In the genomic region with DNA sequence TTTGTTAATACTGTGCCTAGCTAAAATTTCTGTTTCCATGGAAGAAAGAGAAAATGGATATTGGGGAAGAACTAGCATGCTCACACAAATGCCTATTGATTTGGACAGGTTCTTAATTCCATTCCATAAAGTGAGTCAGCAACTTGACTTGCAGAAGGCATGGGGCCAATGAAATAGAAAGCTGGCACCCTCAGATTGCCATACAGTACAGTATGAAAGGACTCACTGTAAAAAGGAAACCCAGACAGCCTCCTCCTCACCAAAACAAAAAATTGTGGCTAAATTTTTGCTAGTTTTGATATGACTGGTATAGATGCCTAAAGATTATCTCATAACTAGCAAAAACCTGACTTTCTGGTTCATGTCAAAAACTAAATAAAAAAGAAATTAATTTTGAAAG, we compare ENCODE assay signal across 20 cellular contexts. TPM values are rescaled to one million over a fixed set of nuclear protein-coding genes. Genes with fewer than 3 reads are reported as not detected.
DNase-seq lines count a peak whose midpoint lies in the region; ATAC-seq and TF ChIP-seq lines count a peak whose summit lies in the region.
"Had no signal": no experiment of that assay in that cellular context is flagged by ENCODE, and none has a peak within 500 bp of the region (broad histone marks: within the 10 kb centered on the region; RNA-seq: fewer than 3 reads in every experiment).

No MANE protein-coding gene starts in this region.

- H3K4me1 Mint-ChIP-seq in activated T-helper 1 cell treated with anti-CD3 and anti-CD28 coated beads, Interleukin-12 subunit alpha, Interleukin-12 subunit beta, Interleukin-2, Interleukin-4 antibody, amounts not matched to agents 30 ng/mL and 10 ng/mL and 1 ng/mL, durations not matched to agents 14 hours and 24 hours and 36 hours (ENCODE audit: low read depth): peaks cover 11% of the 10 kb centered on the region
- H3K4me1 Mint-ChIP-seq: CD4-positive, alpha-beta memory T cell; GM23338 had no signal

- no peak overlapping the region for H3K27ac Mint-ChIP-seq in activated T-helper 1 cell treated with anti-CD3 and anti-CD28 coated beads, Interleukin-12 subunit alpha, Interleukin-12 subunit beta, Interleukin-2, Interleukin-4 antibody, amounts not matched to agents 30 ng/mL and 10 ng/mL and 1 ng/mL, durations not matched to agents 14 hours and 24 hours and 36 hours
- H3K27ac Mint-ChIP-seq: CD4-positive, alpha-beta memory T cell; GM23338; WTC11 had no signal

- H3K4me3 Mint-ChIP-seq in activated T-helper 1 cell treated with anti-CD3 and anti-CD28 coated beads, Interleukin-12 subunit alpha, Interleukin-12 subunit beta, Interleukin-2, Interleukin-4 antibody, amounts not matched to agents 30 ng/mL and 10 ng/mL and 1 ng/mL, durations not matched to agents 14 hours and 24 hours and 36 hours: peak overlapping the region; percentile 15
- H3K4me3 Mint-ChIP-seq: CD4-positive, alpha-beta memory T cell; GM23338; WTC11 had no signal

- ATAC-seq in HG03378 (IDR thresholded peaks at IDR 0.05; ENCODE audit: unreplicated experiment): peak; percentile 61
- ATAC-seq: esophagus mucosa, GM23338, HepG2, WTC11 had no signal

- no peaks in the 10 kb centered on the region for H3K36me3 Mint-ChIP-seq in activated T-helper 1 cell treated with anti-CD3 and anti-CD28 coated beads, Interleukin-12 subunit alpha, Interleukin-12 subunit beta, Interleukin-2, Interleukin-4 antibody, amounts not matched to agents 30 ng/mL and 10 ng/mL and 1 ng/mL, durations not matched to agents 14 hours and 24 hours and 36 hours (ENCODE audit: low read depth)
- H3K36me3 Mint-ChIP-seq: CD4-positive, alpha-beta memory T cell; WTC11 had no signal

- H3K27ac ChIP-seq in coronary artery: no peak overlapping the region
- H3K27ac ChIP-seq: neutrophil had no signal

- no peak overlapping the region for H3K4me3 ChIP-seq in coronary artery
- H3K4me3 ChIP-seq: GM23338 had no signal

- DNase-seq in stimulated activated CD4-positive, alpha-beta T cell treated with anti-CD3 and anti-CD28 coated beads, Interleukin-15, amount 100 ng/mL, for 24 hours: peak; percentile 4
- no peak for DNase-seq in stimulated activated CD4-positive, alpha-beta T cell treated with anti-CD3 and anti-CD28 coated beads, Interleukin-4, amount 100 ng/mL, for 1 hour
- DNase-seq in activated T-helper 1 cell treated with anti-CD3 and anti-CD28 coated beads, Interleukin-12 subunit alpha, Interleukin-12 subunit beta, Interleukin-2, Interleukin-4 antibody, amounts not matched to agents 30 ng/mL and 10 ng/mL and 1 ng/mL, durations not matched to agents 14 hours and 24 hours and 36 hours (ENCODE audit: low spot score): no peak
- no peak for DNase-seq in cerebellar cortex (ENCODE audit: low spot score)
- DNase-seq in coronary artery (ENCODE audit: low spot score): no peak
- no peak for DNase-seq in posterior cingulate gyrus
- DNase-seq in head of caudate nucleus: no peak
- DNase-seq: activated effector memory CD4-positive, alpha-beta T cell treated with Interleukin-2 at 50 U/mL for 16 hours; CD4-positive, alpha-beta memory T cell; central memory CD4-positive, alpha-beta T cell; MM.1S; NCI-H1436 treated with DMSO at 0.1 percent for 48 hours; NCI-H774; stimulated activated CD4-positive, alpha-beta T cell treated with anti-CD3 and anti-CD28 coated beads, Interleukin-12 subunit alpha, Interleukin-12 subunit beta, amount 100 ng/mL, for 4 hours had no signal

- no peaks in the 10 kb centered on the region for H3K9me3 Mint-ChIP-seq in activated T-helper 1 cell treated with anti-CD3 and anti-CD28 coated beads, Interleukin-12 subunit alpha, Interleukin-12 subunit beta, Interleukin-2, Interleukin-4 antibody, amounts not matched to agents 30 ng/mL and 10 ng/mL and 1 ng/mL, durations not matched to agents 14 hours and 24 hours and 36 hours
- H3K9me3 Mint-ChIP-seq: GM23338, WTC11 had no signal

- TF ChIP-seq CTCF in coronary artery (IDR thresholded peaks at IDR 0.05): no peak

- peaks cover 8% of the 10 kb centered on the region for H3K27me3 Mint-ChIP-seq in activated T-helper 1 cell treated with anti-CD3 and anti-CD28 coated beads, Interleukin-12 subunit alpha, Interleukin-12 subunit beta, Interleukin-2, Interleukin-4 antibody, amounts not matched to agents 30 ng/mL and 10 ng/mL and 1 ng/mL, durations not matched to agents 14 hours and 24 hours and 36 hours (ENCODE audit: insufficient read depth)

- intact Hi-C loops in activated T-helper 1 cell treated with anti-CD3 and anti-CD28 coated beads, Interleukin-12 subunit alpha, Interleukin-12 subunit beta, Interleukin-2, Interleukin-4 antibody, amounts not matched to agents 30 ng/mL and 10 ng/mL and 1 ng/mL, durations not matched to agents 14 hours and 24 hours and 36 hours (cut with micrococcal nuclease): loop anchor here (1.0 kb wide), 1 partner anchor 11 kb away; a partner anchor contains a TSS
- intact Hi-C loops in posterior cingulate gyrus (cut with DNase I): no loop called here
- intact Hi-C loops in head of caudate nucleus (cut with DNase I): no loop called here

RNA-seq across cellular contexts. Expression of a gene that starts 11.2 kb away (rescaled TPM):
- 23.7 and 24.4 TPM in 2 replicates for total RNA-seq in activated T-helper 1 cell treated with anti-CD3 and anti-CD28 coated beads, Interleukin-12 subunit alpha, Interleukin-12 subunit beta, Interleukin-2, Interleukin-4 antibody, amounts not matched to agents 30 ng/mL and 10 ng/mL and 1 ng/mL, durations not matched to agents 14 hours and 24 hours and 36 hours
